Comparison of ENCODE assay signal across 8 cellular contexts in the genomic region with DNA sequence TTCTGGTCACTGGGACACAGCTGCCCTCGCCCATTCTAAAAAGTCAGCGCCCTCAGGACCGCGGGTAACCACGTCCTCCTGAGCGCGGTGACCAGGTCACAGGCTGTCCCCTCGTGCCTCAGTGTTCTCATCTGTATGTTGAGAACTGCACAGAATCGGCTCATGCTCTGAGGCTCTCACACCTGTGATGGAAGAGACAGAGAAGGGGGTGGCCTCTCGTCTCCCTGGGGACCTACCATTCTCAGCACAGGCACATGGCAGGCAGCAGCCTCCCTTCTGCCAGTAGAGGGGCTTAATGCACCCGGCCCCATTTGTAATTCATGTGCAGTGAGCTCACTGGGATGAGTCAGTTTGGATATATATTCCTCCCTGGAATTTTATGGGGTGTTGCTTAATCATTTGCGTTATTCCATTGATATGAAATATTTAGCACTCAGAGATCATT. TPM values are rescaled to one million over a fixed set of nuclear protein-coding genes. Genes with fewer than 3 reads are reported as not detected.
DNase-seq lines count a peak whose midpoint lies in the region; ATAC-seq and TF ChIP-seq lines count a peak whose summit lies in the region.
"Not testable (repeated sequence)": the region's sequence is repeated elsewhere in the genome, so short reads cannot be mapped to it uniquely, and the experiment has no call there.

No MANE protein-coding gene starts in this region.

- H2BK12ac ChIP-seq in neuronal stem cell (ENCODE audit: low read length), result not testable (repeated sequence)

- H3K23ac ChIP-seq in neuronal stem cell (ENCODE audit: low read depth, low read length, poor library complexity), result peak overlapping the region; percentile 55

- H2BK120ac ChIP-seq in neuronal stem cell (ENCODE audit: low read depth, low read length), result not testable (repeated sequence)

- not testable (repeated sequence) for H2AK5ac ChIP-seq in neuronal stem cell (ENCODE audit: low read depth, low read length)

- not testable (repeated sequence) for H3K9me2 ChIP-seq in OCI-LY7 (ENCODE audit: insufficient read depth, low read length)

- H3K9ac ChIP-seq in DND-41 (ENCODE audit: low read depth, low read length) (peak overlapping the region; percentile 79), iPS-18a (ENCODE audit: low read length) (peak overlapping the region; percentile 73), neuronal stem cell (ENCODE audit: low read depth, low read length, poor library complexity) (peak overlapping the region; percentile 82)

- H2BK5ac ChIP-seq in neuronal stem cell (ENCODE audit: low read length), result not testable (repeated sequence)

- not testable (repeated sequence) for H3K79me1 ChIP-seq in neuronal stem cell (ENCODE audit: low read depth, low read length)

- peak; percentile 75 for DNase-seq in DND-41
- peak; percentile 92 for DNase-seq in OCI-LY7 (ENCODE audit: low spot score)
- peak; percentile 35 for DNase-seq in activated CD8-positive, alpha-beta memory T cell treated with anti-CD3 and anti-CD28 coated beads, Interleukin-2, amount 50 U/mL, for 4 hours
- DNase-seq in dermis blood vessel endothelial cell, result peak; percentile 21
- peak; percentile 29 for DNase-seq in neuronal stem cell (ENCODE audit: low spot score)
- peak in 5 of 49 donors; percentile 7 to 53 (median 29) for DNase-seq in substantia nigra (lab: John Stamatoyannopoulos, UW)

- H3K4me3 ChIP-seq in DND-41 (ENCODE audit: low read depth in 1 of 2, low read length in 2 of 2), result peak overlapping the region; percentile 57 to 95; a peak in 3 of 4 replicates
- H3K4me3 ChIP-seq in OCI-LY7 (ENCODE audit: low read depth, low read length, poor library complexity, severe bottlenecking), result peak overlapping the region; percentile 73
- H3K4me3 ChIP-seq in iPS-18a (ENCODE audit: low read length), result peak overlapping the region; percentile 69
- H3K4me3 ChIP-seq in neuronal stem cell (ENCODE audit: low read length in 2 of 2), result peak overlapping the region; percentile 82 to 89

- not testable (repeated sequence) for ATAC-seq in DND-41 (ENCODE audit: insufficient read depth, low read depth)

- intact Hi-C loops in OCI-LY7 (cut with micrococcal nuclease; ENCODE audit: unreplicated experiment), result loop anchor here (2.0 to 5.0 kb wide), 3 partner anchors 150 to 325 kb away; a partner anchor contains a TSS

- H2AFZ ChIP-seq in DND-41 (ENCODE audit: low read depth, low read length) (peak overlapping the region; percentile 96), OCI-LY7 (ENCODE audit: low read length) (peak overlapping the region; percentile 80), neuronal stem cell (ENCODE audit: low read length) (peak overlapping the region; percentile 98)

- no CpG with 5 or more reads among the region's 12 CpGs for WGBS in neuronal stem cell (ENCODE audit: extremely low coverage in 2 of 2, insufficient read length in 2 of 2, insufficient replicate concordance in 1 of 2), 2 donors

- CTCF ChIA-PET in OCI-LY7 (lab: Charles Lee; ENCODE audit: unreplicated experiment), result interaction anchor here (0.6 kb wide), 1 partner anchor 1493 kb away, joined by 4 read pairs; no protein-coding TSS in a partner anchor

- H2BK15ac ChIP-seq in neuronal stem cell (ENCODE audit: low read length), result peak overlapping the region; percentile 64

- H3K4me1 ChIP-seq in DND-41 (ENCODE audit: insufficient read depth, low read length) (peaks cover 17% of the 10 kb centered on the region), OCI-LY7 (ENCODE audit: insufficient read depth, low read length, poor library complexity, severe bottlenecking) (peaks cover 23% of the 10 kb centered on the region)
- not testable (repeated sequence) for H3K4me1 ChIP-seq in iPS-18a (ENCODE audit: control insufficient read depth, low read depth, low read length); neuronal stem cell (ENCODE audit: control insufficient read depth in 2 of 2, insufficient read depth in 1 of 2, low read depth in 1 of 2, low read length in 2 of 2)

- H4K20me1 ChIP-seq in DND-41 (ENCODE audit: insufficient read depth, low read length); OCI-LY7 (ENCODE audit: insufficient read depth, low read length): not testable (repeated sequence)

- peak overlapping the region; percentile 95 for H3K18ac ChIP-seq in neuronal stem cell (ENCODE audit: low read length)

- not testable (repeated sequence) for H4K91ac ChIP-seq in neuronal stem cell (ENCODE audit: low read depth, low read length, poor library complexity)

- H3K4me2 ChIP-seq in DND-41 (ENCODE audit: insufficient read depth, low read length) (peak overlapping the region; percentile 89), OCI-LY7 (ENCODE audit: low read length) (peak overlapping the region; percentile 84), neuronal stem cell (ENCODE audit: insufficient read depth, low read length, poor library complexity, severe bottlenecking) (peak overlapping the region; percentile 71)

- not testable (repeated sequence) for TF ChIP-seq CTCF in DND-41 (IDR thresholded peaks at IDR 0.05; ENCODE audit: borderline replicate concordance, extremely low read depth, low read length, poor library complexity, severe bottlenecking)
- TF ChIP-seq CTCF in OCI-LY7 (conservative IDR thresholded peaks at IDR 0.05; ENCODE audit: low read length), result 0 out of 2 replicates have a peak, but pooled peaks have one; percentile 1

- not testable (repeated sequence) for BruUV-seq in OCI-LY7 (replicated peaks; lab: Mats Ljungman, UMichigan)

- not testable (repeated sequence) for H3K9me3 ChIP-seq in DND-41 (ENCODE audit: insufficient read depth, low read length, severe bottlenecking); KOPT-K1 (ENCODE audit: insufficient read depth, low read length, poor library complexity, severe bottlenecking); OCI-LY7 (ENCODE audit: low read length); iPS-18a (ENCODE audit: control insufficient read depth, low read depth, low read length); neuronal stem cell (replicated peaks in 1 of 2; ENCODE audit: control insufficient read depth in 2 of 2, insufficient read depth in 1 of 2, low read depth in 1 of 2, low read length in 2 of 2)

- H3K27me3 ChIP-seq in DND-41 (ENCODE audit: insufficient read depth, low read length, poor library complexity); iPS-18a (ENCODE audit: control insufficient read depth, insufficient read depth, low read length); neuronal stem cell (ENCODE audit: control insufficient read depth in 3 of 3, insufficient read depth in 3 of 3, low read depth in 1 of 3, low read length in 3 of 3): not testable (repeated sequence)

- H4K8ac ChIP-seq in neuronal stem cell (ENCODE audit: low read depth, low read length), result not testable (repeated sequence)

- POLR2A ChIA-PET in OCI-LY7 (lab: Charles Lee), result not testable (repeated sequence)

- not testable (repeated sequence) for H3K4ac ChIP-seq in neuronal stem cell (ENCODE audit: low read length)

- not testable (repeated sequence) for H3K79me2 ChIP-seq in DND-41 (ENCODE audit: insufficient read depth, low read length); OCI-LY7 (ENCODE audit: insufficient read depth, low read depth, low read length)

- H3K14ac ChIP-seq in neuronal stem cell (ENCODE audit: low read length), result not testable (repeated sequence)

- not testable (repeated sequence) for H3K36me3 ChIP-seq in DND-41 (ENCODE audit: insufficient read depth, low read length); KOPT-K1 (ENCODE audit: insufficient read depth, low read length); OCI-LY7 (ENCODE audit: insufficient read depth, low read length); iPS-18a (ENCODE audit: control insufficient read depth, low read depth, low read length); neuronal stem cell (replicated peaks in 1 of 2; ENCODE audit: control insufficient read depth in 2 of 2, insufficient read depth in 2 of 2, low read length in 2 of 2)

- H3K27ac ChIP-seq in DND-41 (ENCODE audit: low read length), result peak overlapping the region; percentile 77
- peak overlapping the region; percentile 74 for H3K27ac ChIP-seq in KOPT-K1 (ENCODE audit: low read depth, low read length, poor library complexity, severe bottlenecking)
- peak overlapping the region; percentile 84 for H3K27ac ChIP-seq in OCI-LY7 (ENCODE audit: low read depth, low read length, poor library complexity, severe bottlenecking)
- not testable (repeated sequence) for H3K27ac ChIP-seq in iPS-18a (ENCODE audit: low read length)
- peak overlapping the region; percentile 74 for H3K27ac ChIP-seq in neuronal stem cell (replicated peaks; ENCODE audit: low read length)
- H3K27ac ChIP-seq in substantia nigra (ENCODE audit: low read depth, low read length, poor library complexity, severe bottlenecking), result peak overlapping the region; percentile 69

RNA-seq across cellular contexts. Expression of a gene that starts 51.9 kb away (rescaled TPM):
- total RNA-seq in OCI-LY7 (2014; rRNA removed; shearing (Covaris generic)), result not detected in 2 replicates
- total RNA-seq in OCI-LY7 (2022), result not detected in 2 replicates
- 0.05 TPM in 1 of 2 replicates, not detected in the other for total RNA-seq in dermis blood vessel endothelial cell
- 0.04 TPM for polyA plus RNA-seq in neuronal stem cell (2013, experiment 1 of 2)
- not detected for polyA plus RNA-seq in neuronal stem cell (2013, experiment 2 of 2)
